8 cellular contexts compared by ENCODE assay signal in the genomic region with DNA sequence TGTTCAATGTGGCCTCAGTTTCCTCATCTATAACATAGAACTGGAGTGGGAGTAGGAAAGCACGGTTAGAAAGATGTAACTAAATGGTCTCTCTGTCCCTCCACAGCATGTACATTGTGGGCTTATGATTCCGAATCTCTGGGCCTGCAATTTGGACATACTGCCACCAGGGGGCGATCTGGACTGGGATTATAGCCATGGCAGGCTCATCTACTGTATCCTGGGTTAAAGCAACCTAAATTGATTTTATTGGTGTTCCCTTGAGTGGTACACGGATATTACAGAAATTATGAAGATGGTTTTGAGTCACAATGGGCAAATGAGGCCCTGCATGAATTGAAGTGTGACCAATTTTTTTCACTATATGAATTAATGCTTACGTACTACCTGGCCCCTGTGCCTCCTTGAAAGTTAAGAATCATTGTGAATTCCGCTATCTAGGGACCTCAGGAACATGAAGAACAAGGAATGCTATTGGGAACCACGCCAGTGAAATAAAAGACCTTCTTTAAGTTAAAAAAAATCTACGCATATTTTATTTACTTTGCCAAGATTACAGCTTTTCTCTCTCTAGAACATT. TPM values are rescaled to one million over a fixed set of nuclear protein-coding genes. Genes with fewer than 3 reads are reported as not detected.
DNase-seq lines count a peak whose midpoint lies in the region; ATAC-seq and TF ChIP-seq lines count a peak whose summit lies in the region.

No MANE protein-coding gene starts in this region.

- DNase-seq in AG09309 (ENCODE audit: low read depth) (no peak), HT1080 (ENCODE audit: low read depth) (peak; percentile 24), activated T-cell treated with anti-CD3 and anti-CD28 coated beads for 48 hours (ENCODE audit: low read depth) (peak; percentile 56), NCI-H748 (lab: John Stamatoyannopoulos, UW; ENCODE audit: unreplicated experiment) (no peak), NCI-H69 (lab: John Stamatoyannopoulos, UW) (no peak)
- DNase-seq in central memory CD4-positive, alpha-beta T cell: no peak

- WGBS in liver: 56% methylated on average over 8 of the region's 8 CpGs

- H3K4me3 ChIP-seq in AG09309 (ENCODE audit: control insufficient read depth, low read depth, low read length) (no peak overlapping the region), liver (ENCODE audit: low read depth in 1 of 3, low read length in 3 of 3) (peak overlapping the region in 2 of 3 donors; percentile 31 to 57)

- peaks cover 0 to 2% (median 0%) of the 10 kb centered on the region in 4 donors for H3K36me3 ChIP-seq in liver (ENCODE audit: control insufficient read depth in 4 of 4, insufficient read depth in 3 of 4, low read depth in 1 of 4, low read length in 3 of 4)

- peaks cover 4 to 15% (median 9%) of the 10 kb centered on the region in 4 donors for H3K9me3 ChIP-seq in liver (ENCODE audit: control insufficient read depth in 4 of 4, low read length in 3 of 4)

- ATAC-seq in GM18907 (IDR thresholded peaks at IDR 0.05; ENCODE audit: unreplicated experiment): no peak

- H3K27me3 ChIP-seq in liver (ENCODE audit: control insufficient read depth in 4 of 4, insufficient read depth in 4 of 4, low read length in 3 of 4): peaks cover 0 to 3% (median 0%) of the 10 kb centered on the region in 4 donors

- no peak overlapping the region for H3K9ac ChIP-seq in liver (ENCODE audit: low read depth in 1 of 2, low read length in 2 of 2)

- peak; percentile 68 for TF ChIP-seq RAD21 in liver (IDR thresholded peaks at IDR 0.05)

- TF ChIP-seq CTCF in AG09309 (IDR thresholded peaks at IDR 0.05; ENCODE audit: control insufficient read depth, insufficient read depth, low read depth, low read length, missing control alignments): peak; percentile 46
- TF ChIP-seq CTCF in liver (IDR thresholded peaks at IDR 0.05; ENCODE audit: low read depth, low read length, missing input control): peak; percentile 50

- no peaks in the 10 kb centered on the region for H3K4me1 ChIP-seq in liver (ENCODE audit: control insufficient read depth in 4 of 4, insufficient read depth in 4 of 4, low read length in 3 of 4)

- no peak overlapping the region for H3K27ac ChIP-seq in liver (ENCODE audit: low read depth in 1 of 2, low read length in 2 of 2)

TF ChIP-seq in liver, 16 proteins besides CTCF, POLR2A, EP300 and RAD21:
- TF ChIP-seq RXRA (IDR thresholded peaks at IDR 0.05) (no peak), GABPA (IDR thresholded peaks at IDR 0.05 in 1 of 2, conservative IDR thresholded peaks at IDR 0.05 in 1 of 2) (no peak), ZBTB33 (IDR thresholded peaks at IDR 0.05) (no peak), HNF4G (IDR thresholded peaks at IDR 0.05) (no peak), TAF1 (conservative IDR thresholded peaks at IDR 0.05) (no peak), FOXA1 (IDR thresholded peaks at IDR 0.05) (no peak), EGR1 (IDR thresholded peaks at IDR 0.05; ENCODE audit: low read depth in 2 of 2) (no peak), NR2F2 (IDR thresholded peaks at IDR 0.05) (no peak), MAX (IDR thresholded peaks at IDR 0.05) (no peak), FOXA2 (IDR thresholded peaks at IDR 0.05) (no peak), JUND (IDR thresholded peaks at IDR 0.05) (no peak), YY1 (IDR thresholded peaks at IDR 0.05) (no peak)

RNA-seq across cellular contexts. Expression of gene TST, which starts 32.9 kb away (rescaled TPM):
- total RNA-seq in HT1080 (2014; rRNA removed; shearing (Covaris generic)): 15.9 and 21.3 TPM in 2 replicates
- polyA plus RNA-seq in HT1080 (2015; cell fraction: cytosol; rRNA removed): 13.0 and 15.3 TPM in 2 replicates
- 9.8 and 9.9 TPM in 2 replicates for polyA plus RNA-seq in HT1080 (2015; cell fraction: nucleus; rRNA removed)
- 100 to 1,000 TPM; 186 to 212 TPM for total RNA-seq in liver
- 100 to 1,000 TPM; 373 to 404 TPM for polyA plus RNA-seq in liver

RNA-seq across cellular contexts. Expression of gene MPST, which starts 33.2 kb away (rescaled TPM):
- total RNA-seq in HT1080 (2014; rRNA removed; shearing (Covaris generic)): 127 and 145 TPM in 2 replicates
- polyA plus RNA-seq in HT1080 (2015; cell fraction: cytosol; rRNA removed): 61.3 and 70.5 TPM in 2 replicates
- polyA plus RNA-seq in HT1080 (2015; cell fraction: nucleus; rRNA removed): 35.9 TPM in 2 replicates
- 100 to 1,000 TPM; 124 to 149 TPM for total RNA-seq in liver
- 100 to 1,000 TPM; 249 to 277 TPM for polyA plus RNA-seq in liver

Comparison
In these comparisons a context has a peak if more than half of its experiments do, and no peak if none do; other contexts are left out.
1. DNase-seq: peak in HT1080 (single experiment) and activated T-cell treated with anti-CD3 and anti-CD28 coated beads for 48 hours (single experiment); none in AG09309 (single experiment), NCI-H748 (single experiment), NCI-H69 (single experiment) and central memory CD4-positive, alpha-beta T cell (single experiment).